In the genomic region with DNA sequence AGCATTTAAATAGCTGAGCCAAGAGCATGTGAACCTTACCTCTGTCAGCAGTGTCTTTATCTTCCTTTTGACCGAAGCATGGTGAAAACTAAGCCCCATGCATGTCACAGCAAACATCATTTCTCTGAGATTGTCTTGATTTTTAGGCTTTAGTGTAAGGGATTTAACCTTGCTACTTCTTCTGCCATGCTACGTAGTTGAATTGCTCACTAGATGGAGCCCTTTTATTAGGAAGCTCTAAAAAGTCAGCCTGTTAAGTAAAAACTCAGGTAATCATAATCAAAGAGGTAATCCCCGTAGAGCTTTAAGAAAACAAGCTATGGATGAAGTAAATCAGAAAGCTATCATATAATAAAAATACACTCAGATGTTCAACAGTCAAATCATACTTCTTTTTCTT, we compare ENCODE assay signal across 11 cellular contexts.
A peak's percentile ranks its signal among the peaks of the same experiment; 100 is the strongest.
DNase-seq lines count a peak whose midpoint lies in the region; ATAC-seq, FAIRE-seq and TF ChIP-seq lines count a peak whose summit lies in the region.
"Had no signal": no experiment of that assay in that cellular context is flagged by ENCODE, and none has a peak within 500 bp of the region (broad histone marks: within the 10 kb centered on the region; RNA-seq: fewer than 3 reads in every experiment).

No MANE protein-coding gene starts in this region.

- H2AFZ ChIP-seq in K562 (ENCODE audit: low read depth, low read length) = 0 out of 2 replicates have a peak overlapping the region, but pooled peaks have one; percentile 51

- H3K79me2 ChIP-seq in K562 (ENCODE audit: control insufficient read depth, insufficient read depth, low read length) = no peaks in the 10 kb centered on the region

- TF ChIP-seq CTCF in LNCAP (IDR thresholded peaks at IDR 0.05) = peak; percentile 76
- peak; percentile 33 to 54 (median 38); a peak in 4 of 6 replicates for TF ChIP-seq CTCF in K562 (IDR thresholded peaks at IDR 0.05 in 2 of 3, conservative IDR thresholded peaks at IDR 0.05 in 1 of 3; ENCODE audit: insufficient read depth in 2 of 3, low read depth in 1 of 3, low read length in 3 of 3)
- TF ChIP-seq CTCF in right lobe of liver (IDR thresholded peaks at IDR 0.05) = peak in 3 of 4 donors; percentile 28 to 35 (median 31)

- in situ Hi-C loops in K562 (cut with MboI) = no loop called here

- no peak overlapping the region for H3K27ac ChIP-seq in K562 (ENCODE audit: extremely low read depth, low read depth, low read length)
- H3K27ac ChIP-seq in right lobe of liver = no peak overlapping the region
- H3K27ac ChIP-seq: skin epidermis had no signal

- no peak overlapping the region for H3K9ac ChIP-seq in K562 (ENCODE audit: insufficient read depth in 1 of 2, low read depth in 2 of 2, low read length in 2 of 2)

- H3K4me2 ChIP-seq in K562 (ENCODE audit: insufficient read depth, low read length) = no peak overlapping the region

- H3K4me3 ChIP-seq in K562 (no peak overlapping the region), right lobe of liver (no peak overlapping the region)
- H3K4me3 ChIP-seq: skin epidermis had no signal

- intact Hi-C loops in K562 (cut with micrococcal nuclease) (loop anchor here (1.0 kb wide), 1 partner anchor 456 kb away; no protein-coding TSS in a partner anchor), right lobe of liver (cut with DNase I) (no loop called here)

- H3K4me1 ChIP-seq in K562 (replicated peaks in 1 of 2; ENCODE audit: control insufficient read depth in 2 of 2, insufficient read depth in 2 of 2, low read length in 2 of 2) (no peaks in the 10 kb centered on the region; a peak in 2 of 5 replicates), right lobe of liver (no peaks in the 10 kb centered on the region)

- H3K27me3 ChIP-seq in K562 (ENCODE audit: control insufficient read depth in 2 of 2, insufficient read depth in 2 of 2, low read length in 2 of 2) (no peaks in the 10 kb centered on the region), right lobe of liver (no peaks in the 10 kb centered on the region)

- no peaks in the 10 kb centered on the region; the same call in 2 of the 3 replicates for H3K36me3 ChIP-seq in K562 (ENCODE audit: control insufficient read depth, insufficient read depth, low read length)
- H3K36me3 ChIP-seq in right lobe of liver = peaks cover 0 to 18% (median 4%) of the 10 kb centered on the region in 4 donors

- POLR2A ChIA-PET in K562 (lab: Yijun Ruan, JAX) = no interaction called here

- TF ChIP-seq POLR2A in K562 (conservative IDR thresholded peaks at IDR 0.05) (no peak), right lobe of liver (IDR thresholded peaks at IDR 0.05) (no peak)

- H4K20me1 ChIP-seq in K562 (replicated peaks; ENCODE audit: control insufficient read depth, insufficient read depth, low read length) = no peaks in the 10 kb centered on the region

- peak; percentile 2 for DNase-seq in DMS114 treated with DMSO at 0.1 percent for 48 hours (lab: John Stamatoyannopoulos, UW; ENCODE audit: unreplicated experiment)
- peak in 1 of 4 experiments; percentile 30 for DNase-seq in K562 (ENCODE audit: extremely low read depth in 1 of 4, low spot score in 3 of 4)
- DNase-seq in right lobe of liver = no peak
- no peak for DNase-seq in SHP77 treated with DMSO at 0.1 percent for 48 hours (lab: John Stamatoyannopoulos, UW)
- DNase-seq in cerebellar nuclear complex (lab: John Stamatoyannopoulos, UW) = no peak
- DNase-seq: activated gamma-delta T cell, hypothalamus had no signal

- FAIRE-seq in K562 (lab: Jason Lieb, UNC) = peak; percentile 75

- peak; percentile 48 to 67 for TF ChIP-seq RAD21 in K562 (CRISPR knock-in tag; conservative IDR thresholded peaks at IDR 0.05 in 1 of 2, IDR thresholded peaks at IDR 0.05 in 1 of 2)

- WGBS in K562 (ENCODE audit: insufficient coverage, low coverage, missing lambda C conversion rate) = 11% methylated on average over 3 of the region's 3 CpGs
- WGBS in right lobe of liver (ENCODE audit: insufficient coverage, low coverage, low lambda C conversion rate, missing lambda C conversion rate) = 86% methylated on average over 3 of the region's 3 CpGs

- CTCF ChIA-PET in K562 (lab: Yijun Ruan, JAX; ENCODE audit: low intra/inter-chr PET ratio) = no interaction called here

- H3K9me3 ChIP-seq in K562 (replicated peaks; ENCODE audit: control insufficient read depth, insufficient read depth, low read depth, low read length) = no peaks in the 10 kb centered on the region
- no peaks in the 10 kb centered on the region for H3K9me3 ChIP-seq in right lobe of liver

- no peak for TF ChIP-seq EP300 in K562 (IDR thresholded peaks at IDR 0.05; ENCODE audit: low read length)

- H3K9me1 ChIP-seq in K562 (ENCODE audit: control insufficient read depth, insufficient read depth, low read length) = no peaks in the 10 kb centered on the region

- ATAC-seq in K562 (peak; percentile 85), right lobe of liver (peak in 2 of 4 donors; percentile 23 to 52), GM18873 (IDR thresholded peaks at IDR 0.05; ENCODE audit: low FRiP score, unreplicated experiment) (no peak), HG02884 (IDR thresholded peaks at IDR 0.05; ENCODE audit: unreplicated experiment) (no peak)

- no TSS peak for BruUV-seq in K562 (replicated peaks; lab: Mats Ljungman, UMichigan)

TF ChIP-seq in K562, 482 proteins besides CTCF, POLR2A, EP300 and RAD21:
- TF ChIP-seq, protein P1, sequence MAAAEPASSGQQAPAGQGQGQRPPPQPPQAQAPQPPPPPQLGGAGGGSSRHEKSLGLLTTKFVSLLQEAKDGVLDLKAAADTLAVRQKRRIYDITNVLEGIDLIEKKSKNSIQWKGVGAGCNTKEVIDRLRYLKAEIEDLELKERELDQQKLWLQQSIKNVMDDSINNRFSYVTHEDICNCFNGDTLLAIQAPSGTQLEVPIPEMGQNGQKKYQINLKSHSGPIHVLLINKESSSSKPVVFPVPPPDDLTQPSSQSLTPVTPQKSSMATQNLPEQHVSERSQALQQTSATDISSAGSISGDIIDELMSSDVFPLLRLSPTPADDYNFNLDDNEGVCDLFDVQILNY (CRISPR knock-in tag; IDR thresholded peaks at IDR 0.05) = no peak
- TF ChIP-seq SMC3 (conservative IDR thresholded peaks at IDR 0.05; ENCODE audit: insufficient read depth, low read depth, low read length) (0 out of 2 replicates have a peak, but pooled peaks have one; percentile 37), DDX20 (tag; IDR thresholded peaks at IDR 0.05; ENCODE audit: low read depth) (no peak), SNRNP70 (optimal IDR thresholded peaks at IDR 0.05; ENCODE audit: low read depth, low read length) (no peak), ZNF324 (CRISPR knock-in tag; IDR thresholded peaks at IDR 0.05) (no peak), FOXA1 (IDR thresholded peaks at IDR 0.05; ENCODE audit: borderline replicate concordance) (no peak), CBX2 (IDR thresholded peaks at IDR 0.05; ENCODE audit: insufficient read depth, low read length, poor library complexity, severe bottlenecking) (no peak), HEY1 (CRISPR knock-in tag; IDR thresholded peaks at IDR 0.05; ENCODE audit: borderline replicate concordance) (no peak)
- TF ChIP-seq, protein P2, sequence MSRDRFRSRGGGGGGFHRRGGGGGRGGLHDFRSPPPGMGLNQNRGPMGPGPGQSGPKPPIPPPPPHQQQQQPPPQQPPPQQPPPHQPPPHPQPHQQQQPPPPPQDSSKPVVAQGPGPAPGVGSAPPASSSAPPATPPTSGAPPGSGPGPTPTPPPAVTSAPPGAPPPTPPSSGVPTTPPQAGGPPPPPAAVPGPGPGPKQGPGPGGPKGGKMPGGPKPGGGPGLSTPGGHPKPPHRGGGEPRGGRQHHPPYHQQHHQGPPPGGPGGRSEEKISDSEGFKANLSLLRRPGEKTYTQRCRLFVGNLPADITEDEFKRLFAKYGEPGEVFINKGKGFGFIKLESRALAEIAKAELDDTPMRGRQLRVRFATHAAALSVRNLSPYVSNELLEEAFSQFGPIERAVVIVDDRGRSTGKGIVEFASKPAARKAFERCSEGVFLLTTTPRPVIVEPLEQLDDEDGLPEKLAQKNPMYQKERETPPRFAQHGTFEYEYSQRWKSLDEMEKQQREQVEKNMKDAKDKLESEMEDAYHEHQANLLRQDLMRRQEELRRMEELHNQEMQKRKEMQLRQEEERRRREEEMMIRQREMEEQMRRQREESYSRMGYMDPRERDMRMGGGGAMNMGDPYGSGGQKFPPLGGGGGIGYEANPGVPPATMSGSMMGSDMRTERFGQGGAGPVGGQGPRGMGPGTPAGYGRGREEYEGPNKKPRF (IDR thresholded peaks at IDR 0.05; ENCODE audit: low read depth, low read length) = no peak
TF ChIP-seq in K562: peak in this region for 1.
